Comparison of ENCODE assay signal across 15 cellular contexts in the genomic region with DNA sequence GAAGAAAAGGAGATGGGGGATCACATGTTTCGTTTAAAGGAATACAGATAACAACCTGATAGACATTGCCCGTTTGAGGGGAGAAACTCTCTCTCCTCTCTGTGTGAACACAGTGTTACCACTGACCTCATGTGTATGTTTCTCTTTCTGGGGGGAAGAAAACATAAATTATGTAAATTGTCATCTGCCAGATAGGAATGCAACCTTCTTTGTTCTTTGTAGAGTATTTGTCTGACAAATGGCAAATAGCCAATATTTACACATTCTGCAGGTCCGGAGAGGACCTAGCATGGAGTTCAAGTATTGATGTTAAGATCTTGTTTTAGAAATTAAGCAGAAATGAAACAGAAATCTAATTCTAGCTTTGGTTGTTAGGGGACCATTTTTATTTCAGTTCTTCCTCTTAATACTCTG.
DNase-seq lines count a peak whose midpoint lies in the region; ATAC-seq and TF ChIP-seq lines count a peak whose summit lies in the region.
"Had no signal": no experiment of that assay in that cellular context is flagged by ENCODE, and none has a peak within 500 bp of the region (broad histone marks: within the 10 kb centered on the region; RNA-seq: fewer than 3 reads in every experiment).

No MANE protein-coding gene starts in this region.

- WGBS in right lobe of liver (ENCODE audit: insufficient coverage, low coverage, low lambda C conversion rate, missing lambda C conversion rate) = 20% methylated on average over 3 of the region's 3 CpGs
- 50 to 60% (median 58%) methylated on average over 3 of the region's 3 CpGs for WGBS in heart left ventricle, 4 donors

- H3K27me3 ChIP-seq in right lobe of liver (no peaks in the 10 kb centered on the region), heart left ventricle (no peaks in the 10 kb centered on the region)
- H3K27me3 ChIP-seq: gastrocnemius medialis, ovary had no signal

- H3K9me3 ChIP-seq in right lobe of liver (no peaks in the 10 kb centered on the region), heart left ventricle (no peaks in the 10 kb centered on the region)
- H3K9me3 ChIP-seq: gastrocnemius medialis, ovary had no signal

- peak; percentile 59 for ATAC-seq in HG02623 (IDR thresholded peaks at IDR 0.05; ENCODE audit: unreplicated experiment)
- peak; percentile 14 to 62 (median 42) for ATAC-seq in right lobe of liver
- ATAC-seq in heart left ventricle = no peak
- ATAC-seq: effector memory CD8-positive, alpha-beta T cell had no signal

- TF ChIP-seq CTCF in right lobe of liver (IDR thresholded peaks at IDR 0.05) = no peak
- no peak for TF ChIP-seq CTCF in heart left ventricle (IDR thresholded peaks at IDR 0.05)
- TF ChIP-seq CTCF in GM13977 (IDR thresholded peaks at IDR 0.05; ENCODE audit: extremely low read depth, insufficient read depth, missing control alignments) = no peak

- H3K27ac ChIP-seq in right lobe of liver = peak overlapping the region in 1 of 3 donors; percentile 24
- no peak overlapping the region for H3K27ac ChIP-seq in heart left ventricle
- H3K27ac ChIP-seq: 22Rv1, gastrocnemius medialis, ovary had no signal

- TF ChIP-seq POLR2A in right lobe of liver (IDR thresholded peaks at IDR 0.05) = no peak
- no peak for TF ChIP-seq POLR2A in heart left ventricle (IDR thresholded peaks at IDR 0.05)

- peak; percentile 40 for DNase-seq in NCI-H1105 treated with DMSO at 0.1 percent for 48 hours (lab: John Stamatoyannopoulos, UW)
- no peak for DNase-seq in NCI-H1105 (lab: John Stamatoyannopoulos, UW)
- peak; percentile 43 for DNase-seq in NCI-H146 (lab: John Stamatoyannopoulos, UW)
- no peak for DNase-seq in right lobe of liver
- no peak for DNase-seq in DMS79 (lab: John Stamatoyannopoulos, UW)
- no peak for DNase-seq in heart left ventricle
- DNase-seq in GM13977 (ENCODE audit: low spot score) = no peak
- DNase-seq: activated gamma-delta T cell; effector memory CD8-positive, alpha-beta T cell; gastrocnemius medialis; kidney; NCI-H1436 treated with DMSO at 0.1 percent for 48 hours; ovary had no signal

- H3K4me3 ChIP-seq in right lobe of liver (no peak overlapping the region), heart left ventricle (no peak overlapping the region)
- H3K4me3 ChIP-seq: gastrocnemius medialis, ovary had no signal

- in situ Hi-C loops in GM13977 (cut with MboI; ENCODE audit: low pct_unique_long_range_greater_than_20kb, low sequenced_read_pairs, unreplicated experiment) = no loop called here

- intact Hi-C loops in right lobe of liver (cut with DNase I) (no loop called here), heart left ventricle (cut with DNase I) (no loop called here)

- H3K4me1 ChIP-seq in right lobe of liver (peaks cover 0 to 18% (median 3%) of the 10 kb centered on the region in 4 donors), heart left ventricle (peaks cover 0 to 3% (median 0%) of the 10 kb centered on the region in 12 donors)
- H3K4me1 ChIP-seq: gastrocnemius medialis had no signal

- H3K36me3 ChIP-seq in right lobe of liver (no peaks in the 10 kb centered on the region), heart left ventricle (peaks cover 0 to 3% (median 0%) of the 10 kb centered on the region in 9 donors)
- H3K36me3 ChIP-seq: gastrocnemius medialis, ovary had no signal

Comparison
In these comparisons a context has a peak if more than half of its experiments do, and no peak if none do; other contexts are left out.
1. DNase-seq: peak in NCI-H1105 treated with DMSO at 0.1 percent for 48 hours (single experiment) and NCI-H146 (single experiment); none in NCI-H1105 (single experiment), right lobe of liver (0 of 3), DMS79 (single experiment), heart left ventricle (0 of 5) and GM13977 (single experiment).
2. ATAC-seq: peak in HG02623 (single experiment) and right lobe of liver (4 of 4); none in heart left ventricle (0 of 4).